Comparison of ENCODE assay signal across 12 cellular contexts in the genomic region with DNA sequence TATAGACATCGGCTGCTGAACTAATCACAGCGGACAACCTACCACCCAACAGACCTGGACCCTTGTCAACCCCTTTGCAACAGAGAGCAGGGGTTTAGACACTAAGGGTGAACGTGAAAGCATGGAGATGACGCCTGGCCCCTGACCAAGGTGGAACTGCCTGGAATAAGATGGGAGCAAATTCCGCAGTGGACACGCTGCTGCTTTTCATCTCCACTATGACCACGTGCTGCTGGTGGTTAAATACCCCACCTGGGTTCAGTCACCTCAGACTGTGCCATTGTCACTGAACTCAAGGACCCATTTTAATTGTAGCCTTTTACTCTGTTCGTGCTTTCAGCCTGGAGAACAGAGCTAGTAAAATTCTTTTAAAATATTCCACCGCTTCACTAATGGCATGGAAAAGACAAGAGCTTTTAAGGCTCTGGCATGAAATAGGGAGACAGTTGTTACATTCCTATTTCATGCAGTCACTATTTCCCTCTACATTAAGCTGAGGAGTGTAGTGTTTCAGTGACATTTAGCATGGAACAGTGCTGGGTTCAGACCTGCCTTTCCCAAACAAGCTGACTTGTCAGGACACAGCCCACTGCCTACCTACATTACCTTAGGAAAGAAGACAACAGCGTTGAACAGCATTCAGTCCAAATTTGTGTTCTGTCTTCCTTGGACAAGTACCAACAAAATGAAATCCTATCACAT.
A peak's percentile ranks its signal among the peaks of the same experiment; 100 is the strongest.
DNase-seq lines count a peak whose midpoint lies in the region; ATAC-seq, FAIRE-seq and TF ChIP-seq lines count a peak whose summit lies in the region.
"Had no signal": no experiment of that assay in that cellular context is flagged by ENCODE, and none has a peak within 500 bp of the region (broad histone marks: within the 10 kb centered on the region; RNA-seq: fewer than 3 reads in every experiment).

No MANE protein-coding gene starts in this region.

- TF ChIP-seq POLR2A in H1 (IDR thresholded peaks at IDR 0.05; ENCODE audit: control extremely low read depth in 1 of 2, low read depth in 2 of 2, low read length in 2 of 2) (no peak), Peyer's patch (IDR thresholded peaks at IDR 0.05) (no peak)

- H3K27ac ChIP-seq in H1 (ENCODE audit: low read depth, low read length) (no peak overlapping the region), Peyer's patch (no peak overlapping the region)
- H3K27ac ChIP-seq: VCaP had no signal

- H3K4me3 ChIP-seq in H1 (ENCODE audit: extremely low read depth in 1 of 4, insufficient read depth in 2 of 4, low read depth in 3 of 4, low read length in 4 of 4), result no peak overlapping the region
- no peak overlapping the region for H3K4me3 ChIP-seq in Peyer's patch

- no peaks in the 10 kb centered on the region for H3K23me2 ChIP-seq in H1 (ENCODE audit: low read depth, low read length)

- no peak overlapping the region for H4K5ac ChIP-seq in H1 (ENCODE audit: insufficient read length, low read depth, low read length)

- no peak overlapping the region for H2BK20ac ChIP-seq in H1 (ENCODE audit: low read length)

- H3K27me3 Mint-ChIP-seq in natural killer cell treated with Interleukin-12 subunit alpha and Interleukin-12 subunit beta and Interleukin-15 and Interleukin-18, amount 100 ng/mL, for 72 hours, result peaks cover 25 to 61% of the 10 kb centered on the region in 2 donors

- H3K79me1 ChIP-seq in H1 (ENCODE audit: low read depth, low read length), result no peaks in the 10 kb centered on the region

- no peaks in the 10 kb centered on the region for H3K9me3 Mint-ChIP-seq in natural killer cell treated with Interleukin-12 subunit alpha and Interleukin-12 subunit beta and Interleukin-15 and Interleukin-18, amount 100 ng/mL, for 72 hours
- H3K9me3 Mint-ChIP-seq: stimulated activated effector memory CD8-positive, alpha-beta T cell treated with anti-CD3 and anti-CD28 coated beads, Interleukin-12 subunit alpha, Interleukin-12 subunit beta, amount 100 ng/mL, for 72 hours had no signal

- 86% methylated on average over 10 of the region's 10 CpGs; no CpG with 5 or more reads in 1 of the 2 experiments for WGBS in H1 (ENCODE audit: extremely low coverage in 1 of 2, insufficient coverage in 1 of 2, insufficient read length in 1 of 2, insufficient replicate concordance in 2 of 2, low coverage in 1 of 2, low lambda C conversion rate in 2 of 2, missing lambda C conversion rate in 1 of 2), 2 experiments

- H3K79me2 ChIP-seq in H1 (ENCODE audit: control insufficient read depth in 1 of 2, insufficient read depth in 2 of 2, low read length in 2 of 2), result no peaks in the 10 kb centered on the region

- H2BK120ac ChIP-seq in H1 (replicated peaks; ENCODE audit: low read depth, low read length), result no peak overlapping the region

- no peak overlapping the region for H4K91ac ChIP-seq in H1 (replicated peaks; ENCODE audit: insufficient read length, low read length)

- no peak overlapping the region for H2BK5ac ChIP-seq in H1 (ENCODE audit: low read depth, low read length)

- TF ChIP-seq RAD21 in H1 (IDR thresholded peaks at IDR 0.05 in 1 of 2, conservative IDR thresholded peaks at IDR 0.05 in 1 of 2; ENCODE audit: low read depth in 2 of 2, low read length in 2 of 2), result no peak

- no peak overlapping the region for H3K14ac ChIP-seq in H1 (ENCODE audit: insufficient read length)

- peaks cover 7 to 9% of the 10 kb centered on the region in 2 donors for H3K4me1 Mint-ChIP-seq in natural killer cell treated with Interleukin-12 subunit alpha and Interleukin-12 subunit beta and Interleukin-15 and Interleukin-18, amount 100 ng/mL, for 72 hours (ENCODE audit: low read depth in 2 of 2)

- TF ChIP-seq EP300 in H1 (IDR thresholded peaks at IDR 0.05; ENCODE audit: borderline replicate concordance in 1 of 2, low read depth in 2 of 2, low read length in 2 of 2), result no peak

- no peak overlapping the region for H3K4me3 Mint-ChIP-seq in natural killer cell treated with Interleukin-12 subunit alpha and Interleukin-12 subunit beta and Interleukin-15 and Interleukin-18, amount 100 ng/mL, for 72 hours
- H3K4me3 Mint-ChIP-seq: stimulated activated effector memory CD8-positive, alpha-beta T cell treated with anti-CD3 and anti-CD28 coated beads, Interleukin-12 subunit alpha, Interleukin-12 subunit beta, amount 100 ng/mL, for 72 hours had no signal

- H3K23ac ChIP-seq in H1 (ENCODE audit: insufficient read length), result no peak overlapping the region

- H3K4me1 ChIP-seq in H1 (replicated peaks in 1 of 4; ENCODE audit: control insufficient read depth in 3 of 4, insufficient read depth in 4 of 4, low read length in 3 of 4) (no peaks in the 10 kb centered on the region), Peyer's patch (no peaks in the 10 kb centered on the region)

- no peak for TF ChIP-seq CTCF in H1 (IDR thresholded peaks at IDR 0.05; ENCODE audit: control extremely low read depth in 1 of 3, insufficient read depth in 1 of 3, low read depth in 1 of 3, low read length in 3 of 3)
- TF ChIP-seq CTCF in Peyer's patch (IDR thresholded peaks at IDR 0.05), result no peak

- POLR2A ChIA-PET in H1 (lab: Charles Lee; ENCODE audit: partially characterized antibody), result interaction anchor here (1.0 kb wide), 1 partner anchor 101 kb away, joined by 3 read pairs; no protein-coding TSS in a partner anchor

- H3K9me3 ChIP-seq in H1 (ENCODE audit: insufficient read depth in 2 of 2, low read depth in 1 of 2, low read length in 1 of 2), result no peaks in the 10 kb centered on the region
- no peaks in the 10 kb centered on the region for H3K9me3 ChIP-seq in Peyer's patch

- no peak overlapping the region for H3K4me2 ChIP-seq in H1 (ENCODE audit: insufficient read depth in 1 of 2, low read depth in 2 of 2, low read length in 2 of 2)

- H3K9ac ChIP-seq in H1 (replicated peaks in 1 of 4; ENCODE audit: extremely low read depth in 1 of 4, low read depth in 3 of 4, low read length in 3 of 4), result no peak overlapping the region

- no peak overlapping the region for H3K56ac ChIP-seq in H1 (replicated peaks; ENCODE audit: insufficient read length, low read depth, low read length)

- H3K36me3 Mint-ChIP-seq in natural killer cell treated with Interleukin-12 subunit alpha and Interleukin-12 subunit beta and Interleukin-15 and Interleukin-18, amount 100 ng/mL, for 72 hours, result no peaks in the 10 kb centered on the region
- H3K36me3 Mint-ChIP-seq: stimulated activated effector memory CD8-positive, alpha-beta T cell treated with anti-CD3 and anti-CD28 coated beads, Interleukin-12 subunit alpha, Interleukin-12 subunit beta, amount 100 ng/mL, for 72 hours had no signal

- peaks cover 0 to 3% (median 0%) of the 10 kb centered on the region in 4 experiments; a peak in 1 of 7 replicates for H3K27me3 ChIP-seq in H1 (replicated peaks in 1 of 4; ENCODE audit: control insufficient read depth in 3 of 4, extremely low read depth in 1 of 4, insufficient read depth in 3 of 4, low read length in 3 of 4)
- no peaks in the 10 kb centered on the region for H3K27me3 ChIP-seq in Peyer's patch

- ATAC-seq in HG03139 (IDR thresholded peaks at IDR 0.05; ENCODE audit: unreplicated experiment) (no peak), HG03045 (IDR thresholded peaks at IDR 0.05; ENCODE audit: unreplicated experiment) (no peak)
- ATAC-seq in natural killer cell treated with Interleukin-12 subunit alpha and Interleukin-12 subunit beta and Interleukin-15 and Interleukin-18, amount 100 ng/mL, for 72 hours, result no peak
- ATAC-seq: stimulated activated effector memory CD8-positive, alpha-beta T cell treated with anti-CD3 and anti-CD28 coated beads, Interleukin-12 subunit alpha, Interleukin-12 subunit beta, amount 100 ng/mL, for 72 hours had no signal

- H2BK12ac ChIP-seq in H1 (ENCODE audit: low read depth, low read length), result no peak overlapping the region

- CTCF ChIA-PET in H1 (lab: Charles Lee; ENCODE audit: partially characterized antibody), result interaction anchor here (0.5 to 16.0 kb wide), 7 partner anchors 8 to 110 kb away, joined by 3 to 402 read pairs (median 6); no protein-coding TSS in a partner anchor

- H3K36me3 ChIP-seq in H1 (ENCODE audit: control insufficient read depth in 2 of 4, insufficient read depth in 4 of 4, low read length in 3 of 4), result no peaks in the 10 kb centered on the region
- H3K36me3 ChIP-seq in Peyer's patch, result no peaks in the 10 kb centered on the region

- no peak overlapping the region for H3K27ac Mint-ChIP-seq in natural killer cell treated with Interleukin-12 subunit alpha and Interleukin-12 subunit beta and Interleukin-15 and Interleukin-18, amount 100 ng/mL, for 72 hours
- H3K27ac Mint-ChIP-seq: stimulated activated effector memory CD8-positive, alpha-beta T cell treated with anti-CD3 and anti-CD28 coated beads, Interleukin-12 subunit alpha, Interleukin-12 subunit beta, amount 100 ng/mL, for 72 hours had no signal

- no peak for FAIRE-seq in H1 (lab: Jason Lieb, UNC)
- FAIRE-seq: G401.6 had no signal

- no peak overlapping the region for H3K18ac ChIP-seq in H1 (ENCODE audit: extremely low read depth, low read length)

- H2AFZ ChIP-seq in H1 (ENCODE audit: low read length), result 0 out of 2 replicates have a peak overlapping the region, but pooled peaks have one; percentile 78

- no peak overlapping the region for H4K8ac ChIP-seq in H1 (ENCODE audit: extremely low read depth, insufficient read depth, low read length)

- no peaks in the 10 kb centered on the region for H4K20me1 ChIP-seq in H1 (replicated peaks in 1 of 2; ENCODE audit: control insufficient read depth in 1 of 2, insufficient read depth in 2 of 2, low read length in 2 of 2)

- peak; percentile 30 for DNase-seq in COLO829 (ENCODE audit: low spot score)
- peak; percentile 34 for DNase-seq in NCI-H128 (lab: John Stamatoyannopoulos, UW; ENCODE audit: unreplicated experiment)
- DNase-seq in H1 (ENCODE audit: low read depth in 1 of 2, low spot score in 2 of 2), result no peak
- peak; percentile 52 for DNase-seq in non-pigmented ciliary epithelial cell (ENCODE audit: low read depth)
- no peak for DNase-seq in Peyer's patch
- no peak for DNase-seq in natural killer cell treated with Interleukin-12 subunit alpha and Interleukin-12 subunit beta and Interleukin-15 and Interleukin-18, amount 100 ng/mL, for 72 hours (ENCODE audit: low spot score)
- DNase-seq: NCI-H524 had no signal

- no peak overlapping the region for H3K4ac ChIP-seq in H1 (replicated peaks; ENCODE audit: insufficient read length, low read depth, low read length)

- no peak overlapping the region for H2BK15ac ChIP-seq in H1 (ENCODE audit: low read length)

- no peak overlapping the region for H2AK5ac ChIP-seq in H1 (ENCODE audit: low read depth, low read length)

TF ChIP-seq in H1, 55 proteins besides CTCF, POLR2A, EP300 and RAD21:
- no peak for TF ChIP-seq MAFK (IDR thresholded peaks at IDR 0.05; ENCODE audit: low read depth, low read length)
- TF ChIP-seq BCL11A (IDR thresholded peaks at IDR 0.05; ENCODE audit: low read depth in 2 of 2, low read length in 2 of 2), result no peak
- TF ChIP-seq KDM1A (IDR thresholded peaks at IDR 0.05; ENCODE audit: borderline replicate concordance, low read length), result no peak
- no peak for TF ChIP-seq CEBPB (IDR thresholded peaks at IDR 0.05; ENCODE audit: low read depth, low read length)
- TF ChIP-seq GTF2F1 (IDR thresholded peaks at IDR 0.05; ENCODE audit: borderline replicate concordance, low read depth, low read length), result no peak
- no peak for TF ChIP-seq HDAC6 (IDR thresholded peaks at IDR 0.05; ENCODE audit: low read depth, low read length)
- TF ChIP-seq TBP (IDR thresholded peaks at IDR 0.05; ENCODE audit: low read depth, low read length), result no peak

Comparison
In these comparisons a context has a peak if more than half of its experiments do, and no peak if none do; other contexts are left out.
1. DNase-seq: peak in COLO829 (single experiment), NCI-H128 (single experiment) and non-pigmented ciliary epithelial cell (single experiment); none in H1 (0 of 2), Peyer's patch (0 of 3) and natural killer cell treated with Interleukin-12 subunit alpha and Interleukin-12 subunit beta and Interleukin-15 and Interleukin-18, amount 100 ng/mL, for 72 hours (single experiment).